In the genomic region with DNA sequence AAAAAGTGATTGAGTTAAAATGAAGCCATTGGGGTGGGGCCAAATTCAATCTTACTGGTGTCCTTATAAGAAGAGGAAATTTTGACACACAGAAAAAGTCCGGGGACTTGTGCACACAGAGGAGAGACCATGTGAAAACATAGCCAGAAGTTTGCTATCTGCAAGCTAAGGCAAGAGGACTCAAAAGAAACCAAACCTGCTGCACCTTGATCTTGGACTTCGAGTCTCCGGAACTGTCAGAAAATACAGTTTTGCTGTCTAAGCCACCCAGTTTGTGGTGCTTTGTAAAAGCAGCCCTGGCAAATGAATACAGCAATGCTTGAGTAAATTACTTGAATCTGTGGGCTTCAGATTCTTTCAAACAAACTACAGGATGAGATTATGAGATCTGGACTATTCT, we compare ENCODE assay signal across 22 cellular contexts.
"Had no signal": no experiment of that assay in that cellular context is flagged by ENCODE, and none has a peak within 500 bp of the region (broad histone marks: within the 10 kb centered on the region; RNA-seq: fewer than 3 reads in every experiment).

No MANE protein-coding gene starts in this region.

- H3K27ac ChIP-seq: colonic mucosa, vagina had no signal

- H3K4me1 ChIP-seq: colonic mucosa had no signal

- H3K27me3 ChIP-seq: colonic mucosa, vagina had no signal

- H3K36me3 ChIP-seq: colonic mucosa, left lung, vagina had no signal

- H3K36me3 Mint-ChIP-seq: activated naive CD8-positive, alpha-beta T cell treated with anti-CD3 and anti-CD28 coated beads for 36 hours; stimulated activated naive B cell treated with anti-CD40 and anti-IgM and Interleukin-4, amounts not matched to agents 10 μg/mL and 1 μg/mL and 100 μg/mL, for 72 hours had no signal

- H3K4me3 ChIP-seq: colonic mucosa, left lung, vagina had no signal

- DNase-seq: activated B cell treated with CpG ODN at 0.5 μM for 24 hours; activated CD4-positive, alpha-beta T cell treated with anti-CD3 and anti-CD28 coated beads for 36 hours; activated CD4-positive, alpha-beta T cell treated with anti-CD3 and anti-CD28 coated beads, Interleukin-2, amount 50 U/mL, for 4 hours; activated CD8-positive, alpha-beta memory T cell treated with anti-CD3 and anti-CD28 coated beads for 24 hours; activated CD8-positive, alpha-beta memory T cell treated with anti-CD3 and anti-CD28 coated beads, Interleukin-2, amount 50 U/mL, for 4 hours; activated naive CD4-positive, alpha-beta T cell treated with Interleukin-2 at 50 U/mL for 16 hours; activated naive CD8-positive, alpha-beta T cell treated with anti-CD3 and anti-CD28 coated beads for 36 hours; activated T-cell treated with anti-CD3 and anti-CD28 coated beads, Interleukin-2, amount 50 U/mL, for 48 hours; colonic mucosa; endodermal cell; kidney; left lung; nephron progenitor cell; occipital lobe; posterior cingulate gyrus; stimulated activated CD4-positive, alpha-beta T cell treated with anti-CD3 and anti-CD28 coated beads, Interleukin-2, amount 100 ng/mL, for 48 hours; stimulated activated CD8-positive, alpha-beta memory T cell treated with anti-CD3 and anti-CD28 coated beads, Interleukin-4, amount 100 ng/mL, for 48 hours; stimulated activated naive B cell treated with anti-CD40 and anti-IgM and Interleukin-4, amounts not matched to agents 10 μg/mL and 1 μg/mL and 100 μg/mL, for 72 hours; T-helper 17 cell; trophoblast cell had no signal

- H3K9me3 ChIP-seq: colonic mucosa, left lung, vagina had no signal

- ATAC-seq: activated CD4-positive, alpha-beta T cell treated with anti-CD3 and anti-CD28 coated beads for 36 hours; left lung; sciatic nerve; stimulated activated naive B cell treated with anti-CD40 and anti-IgM and Interleukin-4, amounts not matched to agents 10 μg/mL and 1 μg/mL and 100 μg/mL, for 72 hours; T-helper 17 cell had no signal

- H3K4me3 Mint-ChIP-seq: activated B cell treated with CpG ODN at 0.5 μM for 24 hours; activated CD4-positive, alpha-beta T cell treated with anti-CD3 and anti-CD28 coated beads for 36 hours; activated naive CD8-positive, alpha-beta T cell treated with anti-CD3 and anti-CD28 coated beads for 36 hours; endodermal cell; nephron progenitor cell; stimulated activated naive B cell treated with anti-CD40 and anti-IgM and Interleukin-4, amounts not matched to agents 10 μg/mL and 1 μg/mL and 100 μg/mL, for 72 hours; T-helper 17 cell had no signal

- H3K27ac Mint-ChIP-seq: activated B cell treated with CpG ODN at 0.5 μM for 24 hours; activated CD4-positive, alpha-beta T cell treated with anti-CD3 and anti-CD28 coated beads for 36 hours; activated naive CD8-positive, alpha-beta T cell treated with anti-CD3 and anti-CD28 coated beads for 36 hours; endodermal cell; nephron progenitor cell; stimulated activated naive B cell treated with anti-CD40 and anti-IgM and Interleukin-4, amounts not matched to agents 10 μg/mL and 1 μg/mL and 100 μg/mL, for 72 hours; T-helper 17 cell had no signal

- H3K9me3 Mint-ChIP-seq: activated B cell treated with CpG ODN at 0.5 μM for 24 hours; activated naive CD8-positive, alpha-beta T cell treated with anti-CD3 and anti-CD28 coated beads for 36 hours; endodermal cell; nephron progenitor cell; stimulated activated naive B cell treated with anti-CD40 and anti-IgM and Interleukin-4, amounts not matched to agents 10 μg/mL and 1 μg/mL and 100 μg/mL, for 72 hours had no signal
